ENCODE assay signal across 25 cellular contexts in the genomic region with DNA sequence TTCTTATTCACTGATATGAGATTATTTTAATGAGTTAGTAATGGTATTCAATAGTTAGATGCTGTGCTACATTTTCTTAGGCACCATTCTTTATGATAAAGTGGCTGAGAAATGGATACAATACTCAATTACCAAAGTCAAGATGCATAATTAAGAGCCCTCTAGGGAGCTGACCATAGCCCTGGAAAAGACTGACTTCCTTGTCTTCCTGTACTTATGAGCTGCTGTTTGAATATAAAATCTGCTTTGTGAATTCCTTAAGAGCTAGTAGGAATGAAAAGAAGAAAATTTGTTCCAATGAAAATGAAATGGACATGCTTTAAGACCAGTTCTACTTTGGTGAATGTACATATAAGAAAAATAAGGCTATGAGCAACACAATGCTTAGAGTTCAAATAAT.
"Had no signal": no experiment of that assay in that cellular context is flagged by ENCODE, and none has a peak within 500 bp of the region (broad histone marks: within the 10 kb centered on the region; RNA-seq: fewer than 3 reads in every experiment).

No MANE protein-coding gene starts in this region.

- H3K4me3 ChIP-seq: ascending aorta, breast epithelium, cardiac muscle cell, colonic mucosa, esophagus squamous epithelium had no signal

- H3K27me3 ChIP-seq: ascending aorta, breast epithelium, cardiac muscle cell, colonic mucosa, esophagus squamous epithelium had no signal

- H3K4me1 ChIP-seq: ascending aorta, breast epithelium, colonic mucosa, esophagus squamous epithelium had no signal

- H3K9me3 ChIP-seq: ascending aorta, breast epithelium, colonic mucosa, esophagus squamous epithelium had no signal

- ATAC-seq: activated CD4-positive, alpha-beta T cell treated with anti-CD3 and anti-CD28 coated beads for 36 hours; activated naive CD4-positive, alpha-beta T cell treated with anti-CD3 and anti-CD28 coated beads, Interleukin-2, amount 50 U/mL, for 72 hours; activated T-cell treated with anti-CD3 and anti-CD28 coated beads, Interleukin-2, amount 50 U/mL, for 72 hours had no signal

- H3K27ac ChIP-seq: ascending aorta, breast epithelium, cardiac muscle cell, colonic mucosa, epithelial cell of prostate, esophagus squamous epithelium had no signal

- DNase-seq: activated CD4-positive, alpha-beta memory T cell treated with anti-CD3 and anti-CD28 coated beads, Interleukin-2, amount 10 ng/mL, durations not matched to agents 7 days and 5 days; activated CD4-positive, alpha-beta T cell treated with anti-CD3 and anti-CD28 coated beads for 36 hours; activated CD4-positive, alpha-beta T cell treated with anti-CD3 and anti-CD28 coated beads, Interleukin-2, amount 10 ng/mL, durations not matched to agents 24 days and 14 days; activated CD4-positive, CD25-positive, alpha-beta regulatory T cell; activated CD4-positive, CD25-positive, alpha-beta regulatory T cell treated with anti-CD3 and anti-CD28 coated beads, Interleukin-2, amount 50 U/mL, for 72 hours; activated CD8-positive, alpha-beta memory T cell treated with anti-CD3 and anti-CD28 coated beads, Interleukin-2, amount 50 U/mL, for 48 hours; activated gamma-delta T cell; activated naive CD4-positive, alpha-beta T cell; activated naive CD4-positive, alpha-beta T cell treated with anti-CD3 and anti-CD28 coated beads, Interleukin-2, amount 10 ng/mL, durations not matched to agents 7 days and 5 days; activated naive CD8-positive, alpha-beta T cell treated with anti-CD3 and anti-CD28 coated beads, Interleukin-2, amount 10 ng/mL, durations not matched to agents 7 days and 5 days; activated T-cell treated with anti-CD3 and anti-CD28 coated beads for 4 hours; activated T-cell treated with anti-CD3 and anti-CD28 coated beads, Interleukin-2, amount 50 U/mL, for 24 hours; activated T-cell treated with anti-CD3 and anti-CD28 coated beads, Interleukin-2, amount 50 U/mL, for 72 hours; central memory CD4-positive, alpha-beta T cell; cerebellar nuclear complex; colonic mucosa; effector CD8-positive, alpha-beta T cell; esophagus squamous epithelium; head of caudate nucleus; T-helper 2 cell had no signal

- H3K36me3 ChIP-seq: ascending aorta, breast epithelium, cardiac muscle cell, colonic mucosa, esophagus squamous epithelium had no signal
